ENCODE assay signal across 8 cellular contexts in genomic region chr2:206085742-206086445, GRCh38. TPM values are rescaled to one million over a fixed set of nuclear protein-coding genes. Genes with fewer than 3 reads are reported as not detected.
DNase-seq lines count a peak whose midpoint lies in the region; ATAC-seq and TF ChIP-seq lines count a peak whose summit lies in the region.

Gene INO80D (minus strand): TSS chr2:206086174. CDS start chr2:206063016, 23,158 bp downstream.

- H3K4me1 ChIP-seq in HUES48 (ENCODE audit: control insufficient read depth, insufficient read depth, low read length): peaks cover 20% of the 10 kb centered on the region
- H3K4me1 ChIP-seq in OCI-LY7 (ENCODE audit: insufficient read depth, low read length, poor library complexity, severe bottlenecking): peaks cover 29% of the 10 kb centered on the region
- no peaks in the 10 kb centered on the region for H3K4me1 ChIP-seq in esophagus (ENCODE audit: control insufficient read depth in 2 of 2, insufficient read depth in 2 of 2, low read length in 1 of 2)
- H3K4me1 ChIP-seq in muscle layer of duodenum (ENCODE audit: control insufficient read depth in 1 of 2, insufficient read depth in 2 of 2, low read length in 2 of 2): peaks cover 0 to 7% of the 10 kb centered on the region in 2 donors

- H3K27me3 ChIP-seq in HUES48 (ENCODE audit: control insufficient read depth, insufficient read depth, low read length) (no peaks in the 10 kb centered on the region), esophagus (ENCODE audit: control insufficient read depth in 1 of 2, insufficient read depth in 2 of 2, low read length in 2 of 2) (no peaks in the 10 kb centered on the region), muscle layer of duodenum (ENCODE audit: low read depth, low read length) (no peaks in the 10 kb centered on the region)

- H3K4me3 ChIP-seq in HUES48 (ENCODE audit: low read depth, low read length) (peak within 1 kb of the TSS; percentile 86), OCI-LY7 (ENCODE audit: low read depth, low read length, poor library complexity, severe bottlenecking) (peak within 1 kb of the TSS; percentile 92), esophagus (ENCODE audit: low read depth in 1 of 2, low read length in 2 of 2) (peak within 1 kb of the TSS; percentile 58 to 99), muscle layer of duodenum (ENCODE audit: low read depth in 1 of 2, low read length in 2 of 2) (peak within 1 kb of the TSS; percentile 86 to 98)

- no TSS peak for BruUV-seq in OCI-LY7 (replicated peaks; lab: Mats Ljungman, UMichigan)

- H3K36me3 ChIP-seq in HUES48 (ENCODE audit: control insufficient read depth, insufficient read depth, low read length) (peaks cover 19% of the 10 kb centered on the region), OCI-LY7 (ENCODE audit: insufficient read depth, low read length) (peaks cover 14% of the 10 kb centered on the region; the same call in 1 of the 2 replicates), esophagus (ENCODE audit: control insufficient read depth in 2 of 2, insufficient read depth in 2 of 2, low read length in 1 of 2) (peaks cover 0 to 2% of the 10 kb centered on the region in 2 donors), muscle layer of duodenum (ENCODE audit: control insufficient read depth in 1 of 2, insufficient read depth in 2 of 2, low read length in 2 of 2) (peaks cover 0 to 5% of the 10 kb centered on the region in 2 donors)

- peak; percentile 80 for ATAC-seq in GM21390 (IDR thresholded peaks at IDR 0.05; ENCODE audit: unreplicated experiment)

- intact Hi-C loops in OCI-LY7 (cut with micrococcal nuclease; ENCODE audit: unreplicated experiment): loop anchor here (1.0 to 10.0 kb wide), 3 partner anchors 73 to 381 kb away; partner anchors contain the start of genes EEF1B2, NDUFS1 and ZDBF2

- H3K9me3 ChIP-seq in HUES48 (ENCODE audit: control insufficient read depth, insufficient read depth, low read length) (0 out of 2 replicates have a peak, but pooled peaks cover 2% of the 10 kb centered on the region), OCI-LY7 (ENCODE audit: low read length) (no peaks in the 10 kb centered on the region), esophagus (ENCODE audit: control insufficient read depth in 2 of 2, insufficient read depth in 1 of 2, low read depth in 1 of 2, low read length in 1 of 2) (no peaks in the 10 kb centered on the region), muscle layer of duodenum (ENCODE audit: control insufficient read depth in 1 of 2, low read length in 2 of 2) (no peaks in the 10 kb centered on the region)

- H3K27ac ChIP-seq in HUES48 (ENCODE audit: low read depth, low read length) (peak within 1 kb of the TSS; percentile 97), OCI-LY7 (ENCODE audit: low read depth, low read length, poor library complexity, severe bottlenecking) (peak within 1 kb of the TSS; percentile 94), esophagus (ENCODE audit: low read depth in 2 of 2, low read length in 1 of 2) (peak within 1 kb of the TSS; percentile 89 to 99), muscle layer of duodenum (ENCODE audit: low read length) (peak within 1 kb of the TSS; percentile 99)

- H4K20me1 ChIP-seq in OCI-LY7 (ENCODE audit: insufficient read depth, low read length): no peaks in the 10 kb centered on the region

- POLR2A ChIA-PET in OCI-LY7 (lab: Charles Lee): interaction anchor here (0.5 to 3.1 kb wide), 6 partner anchors 11 to 1629 kb away, joined by 3 to 18 read pairs (median 3); no protein-coding TSS in a partner anchor

- peak within 1 kb of the TSS; percentile 88 for H2AFZ ChIP-seq in OCI-LY7 (ENCODE audit: low read length)

- H3K4me2 ChIP-seq in OCI-LY7 (ENCODE audit: low read length): peak within 1 kb of the TSS; percentile 74

- peak; percentile 75 for TF ChIP-seq CTCF in OCI-LY7 (conservative IDR thresholded peaks at IDR 0.05; ENCODE audit: low read length)

- DNase-seq in DMS 273 (lab: John Stamatoyannopoulos, UW; ENCODE audit: unreplicated experiment) (peak; percentile 90), OCI-LY7 (ENCODE audit: low spot score) (peak; percentile 89), activated T-cell treated with anti-CD3 and anti-CD28 coated beads for 4 hours (peak; percentile 58)
- peak; percentile 65 to 67 for DNase-seq in stimulated activated CD8-positive, alpha-beta memory T cell treated with anti-CD3 and anti-CD28 coated beads, Interleukin-7, amount 100 ng/mL, for 4 hours (ENCODE audit: low read depth in 2 of 2)

- H3K79me2 ChIP-seq in OCI-LY7 (ENCODE audit: insufficient read depth, low read depth, low read length): peaks cover 65% of the 10 kb centered on the region

- WGBS in esophagus, 2 donors: 0 to 1% methylated on average over 39 of the region's 39 CpGs

- H3K9ac ChIP-seq in HUES48 (ENCODE audit: low read depth, low read length): peak within 1 kb of the TSS; percentile 88

- CTCF ChIA-PET in OCI-LY7 (lab: Charles Lee; ENCODE audit: unreplicated experiment): no interaction called here

- H3K9me2 ChIP-seq in OCI-LY7 (ENCODE audit: insufficient read depth, low read length): no peaks in the 10 kb centered on the region

RNA-seq across cellular contexts. Expression of gene INO80D, which starts in this region (rescaled TPM):
- 8.2 and 14.2 TPM in 2 replicates for total RNA-seq in OCI-LY7 (2014; rRNA removed; shearing (Covaris generic))
- 21.4 and 21.6 TPM in 2 replicates for total RNA-seq in OCI-LY7 (2022)
- polyA plus RNA-seq in esophagus: 1 to 10 TPM; 1.7 to 3.4 TPM

Comparison
In these comparisons a context has a peak if more than half of its experiments do, and no peak if none do; other contexts are left out.
1. Peak in every context shown above with its lines: DNase-seq, ATAC-seq, H3K4me3 ChIP-seq and H3K27ac ChIP-seq.